1 cellular context compared by ENCODE assay signal in the genomic region with DNA sequence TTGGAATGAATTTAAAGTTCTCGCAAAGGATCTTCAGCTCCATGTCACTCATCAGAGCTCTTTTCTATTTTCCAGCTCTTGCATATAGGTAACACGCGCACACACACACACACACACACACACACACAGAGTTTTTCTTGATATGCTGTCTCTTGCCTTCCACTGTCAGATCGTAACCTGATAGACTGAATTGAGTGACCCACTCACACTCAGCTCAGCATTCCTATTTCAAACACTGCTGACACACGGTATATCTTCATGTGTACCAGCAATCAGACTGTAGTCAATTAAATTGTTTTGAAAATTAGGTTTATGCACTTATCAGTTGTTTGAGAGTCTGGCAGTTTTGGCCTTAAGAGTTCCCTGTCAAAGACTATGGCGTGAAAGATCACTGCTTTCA.
TF ChIP-seq lines count a peak whose summit lies in the region.

No MANE protein-coding gene starts in this region.

TF ChIP-seq in H1, 55 proteins besides CTCF, POLR2A, EP300 and RAD21 (continued from another document):
- TF ChIP-seq, protein P1, sequence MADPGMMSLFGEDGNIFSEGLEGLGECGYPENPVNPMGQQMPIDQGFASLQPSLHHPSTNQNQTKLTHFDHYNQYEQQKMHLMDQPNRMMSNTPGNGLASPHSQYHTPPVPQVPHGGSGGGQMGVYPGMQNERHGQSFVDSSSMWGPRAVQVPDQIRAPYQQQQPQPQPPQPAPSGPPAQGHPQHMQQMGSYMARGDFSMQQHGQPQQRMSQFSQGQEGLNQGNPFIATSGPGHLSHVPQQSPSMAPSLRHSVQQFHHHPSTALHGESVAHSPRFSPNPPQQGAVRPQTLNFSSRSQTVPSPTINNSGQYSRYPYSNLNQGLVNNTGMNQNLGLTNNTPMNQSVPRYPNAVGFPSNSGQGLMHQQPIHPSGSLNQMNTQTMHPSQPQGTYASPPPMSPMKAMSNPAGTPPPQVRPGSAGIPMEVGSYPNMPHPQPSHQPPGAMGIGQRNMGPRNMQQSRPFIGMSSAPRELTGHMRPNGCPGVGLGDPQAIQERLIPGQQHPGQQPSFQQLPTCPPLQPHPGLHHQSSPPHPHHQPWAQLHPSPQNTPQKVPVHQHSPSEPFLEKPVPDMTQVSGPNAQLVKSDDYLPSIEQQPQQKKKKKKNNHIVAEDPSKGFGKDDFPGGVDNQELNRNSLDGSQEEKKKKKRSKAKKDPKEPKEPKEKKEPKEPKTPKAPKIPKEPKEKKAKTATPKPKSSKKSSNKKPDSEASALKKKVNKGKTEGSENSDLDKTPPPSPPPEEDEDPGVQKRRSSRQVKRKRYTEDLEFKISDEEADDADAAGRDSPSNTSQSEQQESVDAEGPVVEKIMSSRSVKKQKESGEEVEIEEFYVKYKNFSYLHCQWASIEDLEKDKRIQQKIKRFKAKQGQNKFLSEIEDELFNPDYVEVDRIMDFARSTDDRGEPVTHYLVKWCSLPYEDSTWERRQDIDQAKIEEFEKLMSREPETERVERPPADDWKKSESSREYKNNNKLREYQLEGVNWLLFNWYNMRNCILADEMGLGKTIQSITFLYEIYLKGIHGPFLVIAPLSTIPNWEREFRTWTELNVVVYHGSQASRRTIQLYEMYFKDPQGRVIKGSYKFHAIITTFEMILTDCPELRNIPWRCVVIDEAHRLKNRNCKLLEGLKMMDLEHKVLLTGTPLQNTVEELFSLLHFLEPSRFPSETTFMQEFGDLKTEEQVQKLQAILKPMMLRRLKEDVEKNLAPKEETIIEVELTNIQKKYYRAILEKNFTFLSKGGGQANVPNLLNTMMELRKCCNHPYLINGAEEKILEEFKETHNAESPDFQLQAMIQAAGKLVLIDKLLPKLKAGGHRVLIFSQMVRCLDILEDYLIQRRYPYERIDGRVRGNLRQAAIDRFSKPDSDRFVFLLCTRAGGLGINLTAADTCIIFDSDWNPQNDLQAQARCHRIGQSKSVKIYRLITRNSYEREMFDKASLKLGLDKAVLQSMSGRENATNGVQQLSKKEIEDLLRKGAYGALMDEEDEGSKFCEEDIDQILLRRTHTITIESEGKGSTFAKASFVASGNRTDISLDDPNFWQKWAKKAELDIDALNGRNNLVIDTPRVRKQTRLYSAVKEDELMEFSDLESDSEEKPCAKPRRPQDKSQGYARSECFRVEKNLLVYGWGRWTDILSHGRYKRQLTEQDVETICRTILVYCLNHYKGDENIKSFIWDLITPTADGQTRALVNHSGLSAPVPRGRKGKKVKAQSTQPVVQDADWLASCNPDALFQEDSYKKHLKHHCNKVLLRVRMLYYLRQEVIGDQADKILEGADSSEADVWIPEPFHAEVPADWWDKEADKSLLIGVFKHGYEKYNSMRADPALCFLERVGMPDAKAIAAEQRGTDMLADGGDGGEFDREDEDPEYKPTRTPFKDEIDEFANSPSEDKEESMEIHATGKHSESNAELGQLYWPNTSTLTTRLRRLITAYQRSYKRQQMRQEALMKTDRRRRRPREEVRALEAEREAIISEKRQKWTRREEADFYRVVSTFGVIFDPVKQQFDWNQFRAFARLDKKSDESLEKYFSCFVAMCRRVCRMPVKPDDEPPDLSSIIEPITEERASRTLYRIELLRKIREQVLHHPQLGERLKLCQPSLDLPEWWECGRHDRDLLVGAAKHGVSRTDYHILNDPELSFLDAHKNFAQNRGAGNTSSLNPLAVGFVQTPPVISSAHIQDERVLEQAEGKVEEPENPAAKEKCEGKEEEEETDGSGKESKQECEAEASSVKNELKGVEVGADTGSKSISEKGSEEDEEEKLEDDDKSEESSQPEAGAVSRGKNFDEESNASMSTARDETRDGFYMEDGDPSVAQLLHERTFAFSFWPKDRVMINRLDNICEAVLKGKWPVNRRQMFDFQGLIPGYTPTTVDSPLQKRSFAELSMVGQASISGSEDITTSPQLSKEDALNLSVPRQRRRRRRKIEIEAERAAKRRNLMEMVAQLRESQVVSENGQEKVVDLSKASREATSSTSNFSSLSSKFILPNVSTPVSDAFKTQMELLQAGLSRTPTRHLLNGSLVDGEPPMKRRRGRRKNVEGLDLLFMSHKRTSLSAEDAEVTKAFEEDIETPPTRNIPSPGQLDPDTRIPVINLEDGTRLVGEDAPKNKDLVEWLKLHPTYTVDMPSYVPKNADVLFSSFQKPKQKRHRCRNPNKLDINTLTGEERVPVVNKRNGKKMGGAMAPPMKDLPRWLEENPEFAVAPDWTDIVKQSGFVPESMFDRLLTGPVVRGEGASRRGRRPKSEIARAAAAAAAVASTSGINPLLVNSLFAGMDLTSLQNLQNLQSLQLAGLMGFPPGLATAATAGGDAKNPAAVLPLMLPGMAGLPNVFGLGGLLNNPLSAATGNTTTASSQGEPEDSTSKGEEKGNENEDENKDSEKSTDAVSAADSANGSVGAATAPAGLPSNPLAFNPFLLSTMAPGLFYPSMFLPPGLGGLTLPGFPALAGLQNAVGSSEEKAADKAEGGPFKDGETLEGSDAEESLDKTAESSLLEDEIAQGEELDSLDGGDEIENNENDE (IDR thresholded peaks at IDR 0.05; ENCODE audit: insufficient replicate concordance, low read length): no peak
- TF ChIP-seq RFX5 (IDR thresholded peaks at IDR 0.05; ENCODE audit: borderline replicate concordance, low read depth, low read length) (no peak), TEAD4 (IDR thresholded peaks at IDR 0.05; ENCODE audit: low read depth, low read length) (no peak), CEBPB (IDR thresholded peaks at IDR 0.05; ENCODE audit: low read depth, low read length) (no peak), HDAC6 (IDR thresholded peaks at IDR 0.05; ENCODE audit: low read depth, low read length) (no peak), KDM4A (IDR thresholded peaks at IDR 0.05; ENCODE audit: low read depth, low read length, severe bottlenecking) (no peak), SP1 (IDR thresholded peaks at IDR 0.05; ENCODE audit: low read depth, low read length) (no peak)
- TF ChIP-seq, protein P2, sequence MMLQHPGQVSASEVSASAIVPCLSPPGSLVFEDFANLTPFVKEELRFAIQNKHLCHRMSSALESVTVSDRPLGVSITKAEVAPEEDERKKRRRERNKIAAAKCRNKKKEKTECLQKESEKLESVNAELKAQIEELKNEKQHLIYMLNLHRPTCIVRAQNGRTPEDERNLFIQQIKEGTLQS (IDR thresholded peaks at IDR 0.05; ENCODE audit: insufficient read depth, low read depth, low read length): no peak
